Comparison of ENCODE assay signal across 14 cellular contexts in the genomic region with DNA sequence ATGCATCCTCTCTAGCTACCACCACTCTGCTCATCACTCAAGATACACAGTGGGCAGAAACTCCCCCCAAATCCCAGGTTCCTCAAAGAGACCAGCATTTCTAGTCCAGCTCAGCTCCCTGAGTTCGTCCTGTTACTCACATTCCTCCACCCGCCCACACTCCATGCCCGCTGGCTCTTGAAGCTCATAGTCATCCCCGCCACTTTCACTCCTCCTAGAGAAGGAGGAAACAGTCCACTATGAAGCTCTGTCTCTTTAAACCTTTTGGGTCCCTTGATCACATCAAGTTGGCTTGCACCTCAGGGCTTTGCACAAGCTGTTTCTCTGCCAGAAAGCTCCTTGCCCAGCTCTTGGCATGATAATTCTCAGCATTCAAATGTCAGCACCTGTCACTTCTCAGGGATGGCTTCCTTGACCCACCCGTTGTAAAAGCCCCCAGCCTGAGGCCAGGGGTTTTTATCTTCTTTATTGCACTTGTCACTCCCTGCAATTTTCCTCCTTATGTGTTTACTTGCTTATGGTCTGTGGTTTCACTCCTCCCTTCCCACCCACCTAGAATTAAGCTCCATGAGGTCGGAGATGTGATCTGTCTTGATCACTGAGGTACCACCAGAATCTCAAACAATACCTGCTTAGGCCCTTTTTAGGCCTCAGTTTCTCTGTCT.
A peak's percentile ranks its signal among the peaks of the same experiment; 100 is the strongest.
DNase-seq lines count a peak whose midpoint lies in the region; ATAC-seq and TF ChIP-seq lines count a peak whose summit lies in the region.
"Had no signal": no experiment of that assay in that cellular context is flagged by ENCODE, and none has a peak within 500 bp of the region (broad histone marks: within the 10 kb centered on the region; RNA-seq: fewer than 3 reads in every experiment).

No MANE protein-coding gene starts in this region.

- POLR2A ChIA-PET in naive thymus-derived CD8-positive, alpha-beta T cell (lab: Charles Lee) = no interaction called here

- H3K27ac ChIP-seq in mammary epithelial cell (ENCODE audit: insufficient read depth, low read depth, low read length) = no peak overlapping the region
- H3K27ac ChIP-seq: PC-9, upper lobe of left lung had no signal

- peak; percentile 4 for DNase-seq in stimulated activated CD4-positive, alpha-beta T cell treated with anti-CD3 and anti-CD28 coated beads, Interleukin-1b, Interleukin-23, amount 100 ng/mL, for 48 hours
- DNase-seq in stimulated activated CD4-positive, alpha-beta T cell treated with anti-CD3 and anti-CD28 coated beads, Interleukin-4, amount 100 ng/mL, for 4 hours = no peak
- DNase-seq in mammary epithelial cell (peak; percentile 80), iris pigment epithelial cell (ENCODE audit: low read depth) (peak; percentile 60), osteocyte (ENCODE audit: extremely low spot score, unreplicated experiment) (no peak), GF-D8 (lab: John Stamatoyannopoulos, UW) (no peak)
- DNase-seq in naive thymus-derived CD8-positive, alpha-beta T cell = no peak
- DNase-seq: ACHN; activated naive CD8-positive, alpha-beta T cell treated with anti-CD3 and anti-CD28 coated beads, Interleukin-2, amount 10 ng/mL, durations not matched to agents 7 days and 5 days; DND-41; effector memory CD4-positive, alpha-beta T cell; upper lobe of left lung had no signal

- intact Hi-C loops in mammary epithelial cell (cut with micrococcal nuclease) = no loop called here

- no peak for ATAC-seq in naive thymus-derived CD8-positive, alpha-beta T cell
- ATAC-seq in GM18502 (IDR thresholded peaks at IDR 0.05; ENCODE audit: poor library complexity, unreplicated experiment) = no peak

- H3K79me2 ChIP-seq in mammary epithelial cell (ENCODE audit: insufficient read depth, low read length) = no peaks in the 10 kb centered on the region

- dilution Hi-C loops in mammary epithelial cell (cut with HindIII; ENCODE audit: low sequenced_read_pairs) = no loop called here

- H3K27me3 ChIP-seq in mammary epithelial cell (ENCODE audit: insufficient read depth, low read length) = no peaks in the 10 kb centered on the region
- H3K27me3 ChIP-seq: upper lobe of left lung had no signal

- peak overlapping the region; percentile 39 for H2AFZ ChIP-seq in mammary epithelial cell (ENCODE audit: low read depth, low read length)
- H2AFZ ChIP-seq: PC-9 had no signal

- BruUV-seq in mammary epithelial cell (replicated peaks; lab: Mats Ljungman, UMichigan) = no TSS peak

- peaks cover 7 to 50% (median 26%) of the 10 kb centered on the region in 5 donors for H3K27me3 Mint-ChIP-seq in naive thymus-derived CD8-positive, alpha-beta T cell
- peaks cover 14% of the 10 kb centered on the region for H3K27me3 Mint-ChIP-seq in osteocyte (ENCODE audit: unreplicated experiment)

- H4K20me1 ChIP-seq in mammary epithelial cell (ENCODE audit: insufficient read depth, low read length) = no peaks in the 10 kb centered on the region

- H3K9ac ChIP-seq in mammary epithelial cell (ENCODE audit: insufficient read depth, low read length) = no peak overlapping the region

- no peaks in the 10 kb centered on the region for H3K4me1 Mint-ChIP-seq in naive thymus-derived CD8-positive, alpha-beta T cell
- H3K4me1 Mint-ChIP-seq in osteocyte (ENCODE audit: unreplicated experiment) = peaks cover 3% of the 10 kb centered on the region
- H3K4me1 Mint-ChIP-seq: activated naive CD8-positive, alpha-beta T cell treated with anti-CD3 and anti-CD28 coated beads, Interleukin-2, amount 10 ng/mL, durations not matched to agents 7 days and 5 days had no signal

- peak overlapping the region; percentile 25 for H3K4me2 ChIP-seq in mammary epithelial cell (ENCODE audit: insufficient read depth, low read depth, low read length)
- H3K4me2 ChIP-seq: PC-9 had no signal

- no peak overlapping the region for H3K4me3 Mint-ChIP-seq in naive thymus-derived CD8-positive, alpha-beta T cell
- H3K4me3 Mint-ChIP-seq in osteocyte (ENCODE audit: unreplicated experiment) = no peak overlapping the region
- H3K4me3 Mint-ChIP-seq: activated naive CD8-positive, alpha-beta T cell treated with anti-CD3 and anti-CD28 coated beads, Interleukin-2, amount 10 ng/mL, durations not matched to agents 7 days and 5 days had no signal

- H3K36me3 Mint-ChIP-seq in naive thymus-derived CD8-positive, alpha-beta T cell = peaks cover 0 to 20% (median 2%) of the 10 kb centered on the region in 3 donors
- H3K36me3 Mint-ChIP-seq in osteocyte (ENCODE audit: unreplicated experiment) = no peaks in the 10 kb centered on the region
- H3K36me3 Mint-ChIP-seq: activated naive CD8-positive, alpha-beta T cell treated with anti-CD3 and anti-CD28 coated beads, Interleukin-2, amount 10 ng/mL, durations not matched to agents 7 days and 5 days had no signal

- H3K36me3 ChIP-seq in mammary epithelial cell (ENCODE audit: insufficient read depth, low read length) = no peaks in the 10 kb centered on the region
- H3K36me3 ChIP-seq: upper lobe of left lung had no signal

- peaks cover 9% of the 10 kb centered on the region for H3K9me3 ChIP-seq in mammary epithelial cell (replicated peaks; ENCODE audit: insufficient read depth, low read length)

- no peak for TF ChIP-seq CTCF in mammary epithelial cell (conservative IDR thresholded peaks at IDR 0.05 in 1 of 2, IDR thresholded peaks at IDR 0.05 in 1 of 2; ENCODE audit: extremely low read depth in 1 of 2, insufficient read depth in 1 of 2, low read depth in 1 of 2, low read length in 2 of 2)
- no peak for TF ChIP-seq CTCF in osteocyte (IDR thresholded peaks at IDR 0.05)

- in situ Hi-C loops in mammary epithelial cell (cut with MboI; ENCODE audit: low sequenced_read_pairs in 2 of 2) = no loop called here

- CTCF ChIA-PET in mammary epithelial cell (lab: Charles Lee; ENCODE audit: low non-redundant PET) = no interaction called here

- peaks cover 28% of the 10 kb centered on the region for H3K4me1 ChIP-seq in mammary epithelial cell (ENCODE audit: insufficient read depth, low read length)
- H3K4me1 ChIP-seq: upper lobe of left lung had no signal

- peaks cover 1 to 28% (median 13%) of the 10 kb centered on the region in 9 donors for H3K9me3 Mint-ChIP-seq in naive thymus-derived CD8-positive, alpha-beta T cell
- H3K9me3 Mint-ChIP-seq in osteocyte (ENCODE audit: unreplicated experiment) = peaks cover 19% of the 10 kb centered on the region

- no peak overlapping the region for H3K27ac Mint-ChIP-seq in naive thymus-derived CD8-positive, alpha-beta T cell
- no peak overlapping the region for H3K27ac Mint-ChIP-seq in osteocyte (ENCODE audit: unreplicated experiment)
- H3K27ac Mint-ChIP-seq: activated naive CD8-positive, alpha-beta T cell treated with anti-CD3 and anti-CD28 coated beads, Interleukin-2, amount 10 ng/mL, durations not matched to agents 7 days and 5 days had no signal

- H3K4me3 ChIP-seq in mammary epithelial cell (replicated peaks in 1 of 3; ENCODE audit: insufficient read depth in 1 of 3, low read depth in 2 of 3, low read length in 3 of 3) = no peak overlapping the region
- H3K4me3 ChIP-seq: PC-9, upper lobe of left lung had no signal

- WGBS in mammary epithelial cell (ENCODE audit: low coverage, missing lambda C conversion rate) = 31% methylated on average over 6 of the region's 6 CpGs

Comparison
In these comparisons a context has a peak if more than half of its experiments do, and no peak if none do; other contexts are left out.
1. DNase-seq: peak in stimulated activated CD4-positive, alpha-beta T cell treated with anti-CD3 and anti-CD28 coated beads, Interleukin-1b, Interleukin-23, amount 100 ng/mL, for 48 hours (single experiment), mammary epithelial cell (single experiment) and iris pigment epithelial cell (single experiment); none in stimulated activated CD4-positive, alpha-beta T cell treated with anti-CD3 and anti-CD28 coated beads, Interleukin-4, amount 100 ng/mL, for 4 hours (0 of 2), naive thymus-derived CD8-positive, alpha-beta T cell (0 of 10), osteocyte (single experiment) and GF-D8 (single experiment).